Comparison of ENCODE assay signal across 8 cellular contexts in the genomic region with DNA sequence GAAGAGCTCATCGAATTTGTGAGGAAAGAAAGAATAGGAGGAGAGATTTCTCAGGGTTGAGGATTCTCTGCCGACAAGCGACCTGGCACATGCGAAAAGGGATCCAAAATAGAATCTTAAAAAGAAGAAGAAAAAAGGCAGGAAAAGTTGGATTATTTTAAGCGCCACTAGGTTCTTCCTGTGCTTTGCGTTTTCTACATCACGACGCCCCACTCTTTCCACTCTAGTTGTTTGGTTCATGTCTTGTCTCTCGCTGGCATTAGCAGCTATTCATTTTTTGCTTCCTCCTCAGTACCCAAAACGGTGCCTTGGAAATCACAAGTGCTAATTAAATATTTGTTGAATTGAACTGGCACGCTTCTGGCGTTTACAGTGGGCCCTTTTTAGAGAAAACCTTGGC. TPM values are rescaled to one million over a fixed set of nuclear protein-coding genes. Genes with fewer than 3 reads are reported as not detected.
DNase-seq lines count a peak whose midpoint lies in the region; ATAC-seq, FAIRE-seq and TF ChIP-seq lines count a peak whose summit lies in the region.

No MANE protein-coding gene starts in this region.

- H3K36me3 ChIP-seq in BJ (ENCODE audit: control insufficient read depth, insufficient read depth, low read length): no peaks in the 10 kb centered on the region
- peaks cover 0 to 8% (median 0%) of the 10 kb centered on the region in 3 donors for H3K36me3 ChIP-seq in pancreas

- H3K27ac ChIP-seq in pancreas: peak overlapping the region; percentile 51 to 83 (median 70)

- no peaks in the 10 kb centered on the region for H3K9me3 ChIP-seq in pancreas

- TF ChIP-seq CTCF in BJ (IDR thresholded peaks at IDR 0.05; ENCODE audit: insufficient read depth, low read depth, low read length) (no peak), epithelial cell of proximal tubule (conservative IDR thresholded peaks at IDR 0.05; ENCODE audit: low read depth, low read length) (no peak), pancreas (IDR thresholded peaks at IDR 0.05) (no peak)

- peaks cover 0 to 19% (median 0%) of the 10 kb centered on the region in 3 donors for H3K4me1 ChIP-seq in pancreas

- POLR2A ChIA-PET in BJ (lab: Charles Lee): interaction anchor here (1.4 kb wide), 1 partner anchor 113 kb away, joined by 3 read pairs; no protein-coding TSS in a partner anchor

- intact Hi-C loops in pancreas (cut with DNase I): no loop called here

- FAIRE-seq in pancreas (lab: Jason Lieb, UNC): no peak

- CTCF ChIA-PET in BJ (lab: Yijun Ruan, JAX): interaction anchor here (0.7 to 2.3 kb wide), 9 partner anchors 12 to 151 kb away, joined by 3 to 21 read pairs (median 4); no protein-coding TSS in a partner anchor

- H3K4me3 ChIP-seq in BJ (ENCODE audit: low read depth, low read length) (peak overlapping the region; percentile 50), epithelial cell of proximal tubule (ENCODE audit: low read depth, low read length) (peak overlapping the region; percentile 67), pancreas (peak overlapping the region; percentile 55 to 84 (median 62))

- ATAC-seq in GM21526 (IDR thresholded peaks at IDR 0.05; ENCODE audit: low FRiP score, unreplicated experiment): peak; percentile 1
- peak in 3 of 4 donors; percentile 19 to 45 (median 36) for ATAC-seq in pancreas
- no peak for ATAC-seq in GM18517 (IDR thresholded peaks at IDR 0.05; ENCODE audit: unreplicated experiment)

- H3K27me3 ChIP-seq in BJ (ENCODE audit: control insufficient read depth, insufficient read depth, low read length): no peaks in the 10 kb centered on the region; the same call in 1 of the 2 replicates
- H3K27me3 ChIP-seq in pancreas: no peaks in the 10 kb centered on the region

- no peak for DNase-seq in BJ (ENCODE audit: low read depth)
- peak; percentile 29 for DNase-seq in NCI-H69 (lab: John Stamatoyannopoulos, UW)
- no peak for DNase-seq in epithelial cell of proximal tubule (ENCODE audit: low read depth)
- DNase-seq in pancreas: no peak
- no peak for DNase-seq in GM19240 (ENCODE audit: insufficient read length, low spot score)
- no peak for DNase-seq in NCI-H2107 treated with DMSO at 0.1 percent for 48 hours (lab: John Stamatoyannopoulos, UW; ENCODE audit: unreplicated experiment)

- WGBS in pancreas, 2 donors: 1% methylated on average over 12 of the region's 12 CpGs

RNA-seq across cellular contexts. Expression of a gene that starts 0.7 kb away (rescaled TPM):
- polyA plus RNA-seq in BJ (2011; rRNA removed): 2.1 and 5.1 TPM in 2 replicates
- 2.6 and 3.1 TPM in 2 replicates for polyA minus RNA-seq in BJ (2011; rRNA and poly(A)+ RNA removed)
- total RNA-seq in epithelial cell of proximal tubule: 3.7 and 4.4 TPM in 2 replicates
- total RNA-seq in pancreas: 1 to 10 TPM; 5.1 to 9.7 (median 8.5) TPM
- 10 to 100 TPM in 1 of 2 donors, 1 to 10 TPM in 1; 8.6 to 10.9 TPM for polyA plus RNA-seq in pancreas

RNA-seq across cellular contexts. Expression of a gene that starts 54.7 kb away (rescaled TPM):
- polyA plus RNA-seq in BJ (2011; rRNA removed) (not detected in 2 replicates), pancreas (under 1 TPM; 0.19 to 0.99 TPM)
- polyA minus RNA-seq in BJ (2011; rRNA and poly(A)+ RNA removed): not detected in 2 replicates
- total RNA-seq in epithelial cell of proximal tubule (not detected in 2 replicates), pancreas (not detected)
